1 cellular context compared by ENCODE assay signal in genomic region chr1:51303315-51303714, GRCh38.
TF ChIP-seq lines count a peak whose summit lies in the region.

No MANE protein-coding gene starts in this region.

TF ChIP-seq in K562, 482 proteins besides CTCF, POLR2A, EP300 and RAD21 (continued from another document):
- TF ChIP-seq, protein P1, sequence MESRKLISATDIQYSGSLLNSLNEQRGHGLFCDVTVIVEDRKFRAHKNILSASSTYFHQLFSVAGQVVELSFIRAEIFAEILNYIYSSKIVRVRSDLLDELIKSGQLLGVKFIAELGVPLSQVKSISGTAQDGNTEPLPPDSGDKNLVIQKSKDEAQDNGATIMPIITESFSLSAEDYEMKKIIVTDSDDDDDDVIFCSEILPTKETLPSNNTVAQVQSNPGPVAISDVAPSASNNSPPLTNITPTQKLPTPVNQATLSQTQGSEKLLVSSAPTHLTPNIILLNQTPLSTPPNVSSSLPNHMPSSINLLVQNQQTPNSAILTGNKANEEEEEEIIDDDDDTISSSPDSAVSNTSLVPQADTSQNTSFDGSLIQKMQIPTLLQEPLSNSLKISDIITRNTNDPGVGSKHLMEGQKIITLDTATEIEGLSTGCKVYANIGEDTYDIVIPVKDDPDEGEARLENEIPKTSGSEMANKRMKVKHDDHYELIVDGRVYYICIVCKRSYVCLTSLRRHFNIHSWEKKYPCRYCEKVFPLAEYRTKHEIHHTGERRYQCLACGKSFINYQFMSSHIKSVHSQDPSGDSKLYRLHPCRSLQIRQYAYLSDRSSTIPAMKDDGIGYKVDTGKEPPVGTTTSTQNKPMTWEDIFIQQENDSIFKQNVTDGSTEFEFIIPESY (CRISPR knock-in tag; IDR thresholded peaks at IDR 0.05), result no peak
